ENCODE assay signal across 8 cellular contexts in the genomic region with DNA sequence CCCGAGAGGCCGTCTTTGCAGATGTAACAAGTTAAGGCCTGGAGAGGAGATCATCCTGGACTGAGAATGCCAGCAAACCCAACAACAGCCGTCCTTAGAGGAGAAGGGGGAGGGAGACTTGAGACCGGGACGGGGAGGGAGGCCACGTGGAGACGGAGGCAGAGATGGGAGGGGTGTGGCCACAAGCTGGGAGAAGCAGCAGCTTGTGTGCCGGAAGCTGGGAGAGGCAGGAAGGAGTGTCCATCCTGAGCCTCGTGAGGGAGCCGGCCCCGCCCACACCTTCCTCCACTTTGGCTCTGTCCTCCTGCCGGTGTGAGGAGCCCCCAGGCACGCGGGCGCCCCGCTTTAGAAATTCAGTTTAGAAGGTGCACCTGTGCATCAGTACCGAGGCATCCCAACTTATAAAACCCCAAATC.
DNase-seq lines count a peak whose midpoint lies in the region; ATAC-seq lines count a peak whose summit lies in the region.

No MANE protein-coding gene starts in this region.

- H3K27me3 ChIP-seq in ACC112 (ENCODE audit: insufficient read depth, low read length), result no peaks in the 10 kb centered on the region

- H3K36me3 ChIP-seq in ACC112 (ENCODE audit: insufficient read depth, low read length), result no peaks in the 10 kb centered on the region
- H3K36me3 ChIP-seq in ES-I3 (ENCODE audit: insufficient read depth, low read length), result no peaks in the 10 kb centered on the region

- no peaks in the 10 kb centered on the region for H3K36me3 Mint-ChIP-seq in activated CD8-positive, alpha-beta T cell treated with anti-CD3 and anti-CD28 coated beads, Interleukin-2, amount 10 ng/mL, durations not matched to agents 7 days and 5 days (ENCODE audit: low read depth)
- no peaks in the 10 kb centered on the region for H3K36me3 Mint-ChIP-seq in stimulated activated effector memory CD8-positive, alpha-beta T cell treated with anti-CD3 and anti-CD28 coated beads, Interleukin-12 subunit alpha, Interleukin-12 subunit beta, amount 100 ng/mL, for 72 hours

- peaks cover 21% of the 10 kb centered on the region for H3K27me3 Mint-ChIP-seq in activated CD8-positive, alpha-beta T cell treated with anti-CD3 and anti-CD28 coated beads, Interleukin-2, amount 10 ng/mL, durations not matched to agents 7 days and 5 days (ENCODE audit: low read depth)

- no peaks in the 10 kb centered on the region for H3K9me3 ChIP-seq in ES-I3 (ENCODE audit: control insufficient read depth, insufficient read depth, low read length)

- no peak overlapping the region for H3K27ac ChIP-seq in ACC112 (ENCODE audit: low read depth, low read length)

- peak; percentile 62 for ATAC-seq in activated CD8-positive, alpha-beta T cell treated with anti-CD3 and anti-CD28 coated beads, Interleukin-2, amount 10 ng/mL, durations not matched to agents 7 days and 5 days
- no peak for ATAC-seq in stimulated activated effector memory CD8-positive, alpha-beta T cell treated with anti-CD3 and anti-CD28 coated beads, Interleukin-12 subunit alpha, Interleukin-12 subunit beta, amount 100 ng/mL, for 72 hours
- ATAC-seq in GM21447 (IDR thresholded peaks at IDR 0.05; ENCODE audit: unreplicated experiment) (no peak), HG02610 (IDR thresholded peaks at IDR 0.05; ENCODE audit: unreplicated experiment) (no peak)

- H3K4me1 ChIP-seq in ACC112 (ENCODE audit: control insufficient read depth, insufficient read depth, low read length, unreplicated experiment), result no peaks in the 10 kb centered on the region
- no peaks in the 10 kb centered on the region for H3K4me1 ChIP-seq in ES-I3 (ENCODE audit: insufficient read depth, low read length)

- peak overlapping the region; percentile 31; the same call in 1 of the 2 replicates for H3K9ac ChIP-seq in ES-I3 (ENCODE audit: low read depth, low read length)

- H3K4me3 ChIP-seq in ACC112 (ENCODE audit: low read depth, low read length), result peak overlapping the region; percentile 66

- H3K27ac Mint-ChIP-seq in activated CD8-positive, alpha-beta T cell treated with anti-CD3 and anti-CD28 coated beads, Interleukin-2, amount 10 ng/mL, durations not matched to agents 7 days and 5 days, result peak overlapping the region; percentile 73
- H3K27ac Mint-ChIP-seq in stimulated activated effector memory CD8-positive, alpha-beta T cell treated with anti-CD3 and anti-CD28 coated beads, Interleukin-12 subunit alpha, Interleukin-12 subunit beta, amount 100 ng/mL, for 72 hours, result no peak overlapping the region

- POLR2A ChIA-PET in activated CD8-positive, alpha-beta T cell treated with anti-CD3 and anti-CD28 coated beads, Interleukin-2, amount 10 ng/mL, durations not matched to agents 7 days and 5 days (lab: Charles Lee), result no interaction called here

- H3K4me3 Mint-ChIP-seq in activated CD8-positive, alpha-beta T cell treated with anti-CD3 and anti-CD28 coated beads, Interleukin-2, amount 10 ng/mL, durations not matched to agents 7 days and 5 days, result peak overlapping the region; percentile 49
- peak overlapping the region; percentile 52 for H3K4me3 Mint-ChIP-seq in stimulated activated effector memory CD8-positive, alpha-beta T cell treated with anti-CD3 and anti-CD28 coated beads, Interleukin-12 subunit alpha, Interleukin-12 subunit beta, amount 100 ng/mL, for 72 hours

- H3K9me3 Mint-ChIP-seq in activated CD8-positive, alpha-beta T cell treated with anti-CD3 and anti-CD28 coated beads, Interleukin-2, amount 10 ng/mL, durations not matched to agents 7 days and 5 days (ENCODE audit: insufficient read depth), result no peaks in the 10 kb centered on the region
- H3K9me3 Mint-ChIP-seq in stimulated activated effector memory CD8-positive, alpha-beta T cell treated with anti-CD3 and anti-CD28 coated beads, Interleukin-12 subunit alpha, Interleukin-12 subunit beta, amount 100 ng/mL, for 72 hours, result no peaks in the 10 kb centered on the region

- CTCF ChIA-PET in activated CD8-positive, alpha-beta T cell treated with anti-CD3 and anti-CD28 coated beads, Interleukin-2, amount 10 ng/mL, durations not matched to agents 7 days and 5 days (lab: Charles Lee), result interaction anchor here (0.7 to 1.2 kb wide), 11 partner anchors 23 to 227 kb away, joined by 3 to 6 read pairs (median 4); no protein-coding TSS in a partner anchor

- DNase-seq in NCI-H2171 treated with DMSO at 0.1 percent for 48 hours (lab: John Stamatoyannopoulos, UW) (peak; percentile 78), iPS DF 4.7 (ENCODE audit: extremely low read depth, low spot score) (peak; percentile 44)
- peak; percentile 39 for DNase-seq in activated CD8-positive, alpha-beta T cell treated with anti-CD3 and anti-CD28 coated beads, Interleukin-2, amount 10 ng/mL, durations not matched to agents 7 days and 5 days
- DNase-seq in stimulated activated effector memory CD8-positive, alpha-beta T cell treated with anti-CD3 and anti-CD28 coated beads, Interleukin-12 subunit alpha, Interleukin-12 subunit beta, amount 100 ng/mL, for 72 hours (ENCODE audit: low spot score in 2 of 2), result no peak

- H3K79me2 ChIP-seq in ACC112 (ENCODE audit: control insufficient read depth, insufficient read depth, low read length, unreplicated experiment), result no peaks in the 10 kb centered on the region

- H3K4me1 Mint-ChIP-seq in activated CD8-positive, alpha-beta T cell treated with anti-CD3 and anti-CD28 coated beads, Interleukin-2, amount 10 ng/mL, durations not matched to agents 7 days and 5 days (ENCODE audit: low read depth), result peaks cover 22% of the 10 kb centered on the region
- H3K4me1 Mint-ChIP-seq in stimulated activated effector memory CD8-positive, alpha-beta T cell treated with anti-CD3 and anti-CD28 coated beads, Interleukin-12 subunit alpha, Interleukin-12 subunit beta, amount 100 ng/mL, for 72 hours, result peaks cover 17% of the 10 kb centered on the region

- H2AFZ ChIP-seq in ACC112 (ENCODE audit: low read length, unreplicated experiment), result peak overlapping the region; percentile 78

Comparison
In these comparisons a context has a peak if more than half of its experiments do, and no peak if none do; other contexts are left out.
1. DNase-seq: peak in NCI-H2171 treated with DMSO at 0.1 percent for 48 hours (single experiment), activated CD8-positive, alpha-beta T cell treated with anti-CD3 and anti-CD28 coated beads, Interleukin-2, amount 10 ng/mL, durations not matched to agents 7 days and 5 days (single experiment) and iPS DF 4.7 (single experiment); none in stimulated activated effector memory CD8-positive, alpha-beta T cell treated with anti-CD3 and anti-CD28 coated beads, Interleukin-12 subunit alpha, Interleukin-12 subunit beta, amount 100 ng/mL, for 72 hours (0 of 2).